ENCODE assay signal across 1 cellular context in the genomic region with DNA sequence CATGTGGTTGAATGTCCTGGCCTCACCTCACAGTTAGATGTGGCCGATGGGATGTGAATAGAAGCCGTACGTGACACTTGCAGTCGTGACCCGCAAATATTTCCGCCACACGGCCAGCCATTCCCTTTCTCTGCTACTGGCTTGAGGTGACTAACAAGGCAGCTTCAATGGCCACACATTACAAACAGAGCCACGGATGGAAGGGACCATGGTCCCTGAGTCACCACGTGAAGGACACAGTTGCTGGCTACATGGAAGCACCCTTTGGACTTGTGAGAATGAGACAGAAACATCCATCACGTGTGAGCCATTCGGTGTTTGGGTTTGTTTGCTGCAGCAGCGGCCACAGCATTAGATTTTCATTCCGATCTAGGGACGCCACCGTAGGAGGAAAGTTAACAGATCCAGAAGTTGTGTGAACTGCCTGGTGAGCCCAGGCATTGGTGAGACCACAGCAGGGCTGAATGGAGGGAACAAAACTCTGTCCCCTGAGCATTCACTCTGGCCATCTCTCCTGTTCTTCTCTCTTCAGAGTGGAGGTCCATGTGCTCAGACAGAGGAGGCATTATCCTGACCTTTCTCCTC.
TF ChIP-seq lines count a peak whose summit lies in the region.

No MANE protein-coding gene starts in this region.

TF ChIP-seq in HepG2, 621 proteins besides CTCF, POLR2A, EP300 and RAD21 (continued from another document and continues in another):
- TF ChIP-seq, protein P1, sequence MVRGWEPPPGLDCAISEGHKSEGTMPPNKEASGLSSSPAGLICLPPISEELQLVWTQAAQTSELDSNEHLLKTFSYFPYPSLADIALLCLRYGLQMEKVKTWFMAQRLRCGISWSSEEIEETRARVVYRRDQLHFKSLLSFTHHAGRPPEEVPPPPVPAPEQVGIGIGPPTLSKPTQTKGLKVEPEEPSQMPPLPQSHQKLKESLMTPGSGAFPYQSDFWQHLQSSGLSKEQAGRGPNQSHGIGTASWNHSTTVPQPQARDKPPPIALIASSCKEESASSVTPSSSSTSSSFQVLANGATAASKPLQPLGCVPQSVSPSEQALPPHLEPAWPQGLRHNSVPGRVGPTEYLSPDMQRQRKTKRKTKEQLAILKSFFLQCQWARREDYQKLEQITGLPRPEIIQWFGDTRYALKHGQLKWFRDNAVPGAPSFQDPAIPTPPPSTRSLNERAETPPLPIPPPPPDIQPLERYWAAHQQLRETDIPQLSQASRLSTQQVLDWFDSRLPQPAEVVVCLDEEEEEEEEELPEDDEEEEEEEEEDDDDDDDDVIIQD (CRISPR knock-in tag; IDR thresholded peaks at IDR 0.05; ENCODE audit: low read depth) = peak; percentile 84
- TF ChIP-seq ZNF652 (CRISPR knock-in tag; IDR thresholded peaks at IDR 0.05; ENCODE audit: borderline replicate concordance, low read depth) (no peak), ZNF775 (CRISPR knock-in tag; IDR thresholded peaks at IDR 0.05; ENCODE audit: borderline replicate concordance) (no peak), ZBTB3 (CRISPR knock-in tag; IDR thresholded peaks at IDR 0.05; ENCODE audit: borderline replicate concordance, low read depth) (no peak), ZNF30 (CRISPR knock-in tag; IDR thresholded peaks at IDR 0.05) (no peak), SIX4 (CRISPR knock-in tag; IDR thresholded peaks at IDR 0.05) (no peak), SRSF4 (IDR thresholded peaks at IDR 0.05; ENCODE audit: low read depth, low read length, poor library complexity, severe bottlenecking) (no peak), ZNF331 (CRISPR knock-in tag; IDR thresholded peaks at IDR 0.05) (no peak), ZBTB21 (CRISPR knock-in tag; IDR thresholded peaks at IDR 0.05) (no peak), SP140L (CRISPR knock-in tag; IDR thresholded peaks at IDR 0.05; ENCODE audit: borderline replicate concordance) (no peak), TIGD3 (CRISPR knock-in tag; IDR thresholded peaks at IDR 0.05; ENCODE audit: borderline replicate concordance) (no peak), ZNF207 (IDR thresholded peaks at IDR 0.05; ENCODE audit: borderline replicate concordance) (no peak), ZNF766 (CRISPR knock-in tag; IDR thresholded peaks at IDR 0.05; ENCODE audit: borderline replicate concordance) (no peak), ZNF788 (CRISPR knock-in tag; IDR thresholded peaks at IDR 0.05; ENCODE audit: borderline replicate concordance) (peak; percentile 64; the same call in 1 of the 2 replicates), ZNF878 (CRISPR knock-in tag; IDR thresholded peaks at IDR 0.05) (peak; percentile 81), KLF12 (CRISPR knock-in tag; IDR thresholded peaks at IDR 0.05; ENCODE audit: borderline replicate concordance) (no peak), THRA (CRISPR knock-in tag; IDR thresholded peaks at IDR 0.05; ENCODE audit: borderline replicate concordance) (no peak), TGIF2 (CRISPR knock-in tag; IDR thresholded peaks at IDR 0.05) (no peak), SMAD9 (CRISPR knock-in tag; IDR thresholded peaks at IDR 0.05) (no peak), GTF3A (CRISPR knock-in tag; conservative IDR thresholded peaks at IDR 0.05) (no peak), GABPB1 (CRISPR knock-in tag; IDR thresholded peaks at IDR 0.05) (peak; percentile 40), MEF2D (CRISPR knock-in tag; IDR thresholded peaks at IDR 0.05) (peak; percentile 83; the same call in 1 of the 2 replicates), ZNF770 (CRISPR knock-in tag; IDR thresholded peaks at IDR 0.05) (no peak), GMEB1 (CRISPR knock-in tag; IDR thresholded peaks at IDR 0.05; ENCODE audit: borderline replicate concordance) (no peak), TRIM24 (CRISPR knock-in tag; IDR thresholded peaks at IDR 0.05) (no peak), SP1 (IDR thresholded peaks at IDR 0.05) (no peak), SP1 (CRISPR knock-in tag; IDR thresholded peaks at IDR 0.05) (no peak), THYN1 (CRISPR knock-in tag; IDR thresholded peaks at IDR 0.05; ENCODE audit: borderline replicate concordance, low read depth) (no peak), TSC22D2 (CRISPR knock-in tag; IDR thresholded peaks at IDR 0.05; ENCODE audit: borderline replicate concordance) (no peak), SMARCC2 (IDR thresholded peaks at IDR 0.05) (no peak), ZNF709 (CRISPR knock-in tag; IDR thresholded peaks at IDR 0.05) (peak; percentile 92), ZKSCAN1 (IDR thresholded peaks at IDR 0.05; ENCODE audit: low read length) (no peak), ZNF501 (CRISPR knock-in tag; IDR thresholded peaks at IDR 0.05) (peak; percentile 94), SSRP1 (CRISPR knock-in tag; IDR thresholded peaks at IDR 0.05) (no peak), BORCS8-MEF2B (CRISPR knock-in tag; IDR thresholded peaks at IDR 0.05) (peak; percentile 76; the same call in 1 of the 2 replicates), DMAP1 (CRISPR knock-in tag; IDR thresholded peaks at IDR 0.05) (no peak), HOXD1 (CRISPR knock-in tag; IDR thresholded peaks at IDR 0.05) (no peak), ZNF20 (CRISPR knock-in tag; IDR thresholded peaks at IDR 0.05) (no peak), XRCC5 (optimal IDR thresholded peaks at IDR 0.05; ENCODE audit: low read length) (no peak), GPN1 (CRISPR knock-in tag; IDR thresholded peaks at IDR 0.05; ENCODE audit: borderline replicate concordance) (no peak), FOXK1 (CRISPR knock-in tag; IDR thresholded peaks at IDR 0.05; ENCODE audit: borderline replicate concordance, low read depth) (peak; percentile 69; the same call in 1 of the 2 replicates), ZNF883 (CRISPR knock-in tag; IDR thresholded peaks at IDR 0.05; ENCODE audit: not compliant biosample characterization) (no peak), PITX1 (CRISPR knock-in tag; IDR thresholded peaks at IDR 0.05) (peak; percentile 71; the same call in 1 of the 2 replicates), ZNF816 (CRISPR knock-in tag; IDR thresholded peaks at IDR 0.05; ENCODE audit: borderline replicate concordance) (no peak), CHCHD3 (CRISPR knock-in tag; IDR thresholded peaks at IDR 0.05) (no peak), TP53 (CRISPR knock-in tag; conservative IDR thresholded peaks at IDR 0.05) (no peak), HNRNPK (IDR thresholded peaks at IDR 0.05; ENCODE audit: low read depth, low read length, poor library complexity, severe bottlenecking) (no peak), ZBTB37 (CRISPR knock-in tag; IDR thresholded peaks at IDR 0.05) (no peak), ZNF660 (CRISPR knock-in tag; IDR thresholded peaks at IDR 0.05; ENCODE audit: borderline replicate concordance, low read depth) (no peak), ZNF891 (CRISPR knock-in tag; IDR thresholded peaks at IDR 0.05) (no peak), TCF12 (IDR thresholded peaks at IDR 0.05) (no peak), TCF12 (CRISPR knock-in tag; IDR thresholded peaks at IDR 0.05) (no peak)
- TF ChIP-seq, protein P2, sequence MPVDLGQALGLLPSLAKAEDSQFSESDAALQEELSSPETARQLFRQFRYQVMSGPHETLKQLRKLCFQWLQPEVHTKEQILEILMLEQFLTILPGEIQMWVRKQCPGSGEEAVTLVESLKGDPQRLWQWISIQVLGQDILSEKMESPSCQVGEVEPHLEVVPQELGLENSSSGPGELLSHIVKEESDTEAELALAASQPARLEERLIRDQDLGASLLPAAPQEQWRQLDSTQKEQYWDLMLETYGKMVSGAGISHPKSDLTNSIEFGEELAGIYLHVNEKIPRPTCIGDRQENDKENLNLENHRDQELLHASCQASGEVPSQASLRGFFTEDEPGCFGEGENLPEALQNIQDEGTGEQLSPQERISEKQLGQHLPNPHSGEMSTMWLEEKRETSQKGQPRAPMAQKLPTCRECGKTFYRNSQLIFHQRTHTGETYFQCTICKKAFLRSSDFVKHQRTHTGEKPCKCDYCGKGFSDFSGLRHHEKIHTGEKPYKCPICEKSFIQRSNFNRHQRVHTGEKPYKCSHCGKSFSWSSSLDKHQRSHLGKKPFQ (CRISPR knock-in tag; IDR thresholded peaks at IDR 0.05; ENCODE audit: insufficient replicate concordance) = peak; percentile 90
- TF ChIP-seq, protein P3, sequence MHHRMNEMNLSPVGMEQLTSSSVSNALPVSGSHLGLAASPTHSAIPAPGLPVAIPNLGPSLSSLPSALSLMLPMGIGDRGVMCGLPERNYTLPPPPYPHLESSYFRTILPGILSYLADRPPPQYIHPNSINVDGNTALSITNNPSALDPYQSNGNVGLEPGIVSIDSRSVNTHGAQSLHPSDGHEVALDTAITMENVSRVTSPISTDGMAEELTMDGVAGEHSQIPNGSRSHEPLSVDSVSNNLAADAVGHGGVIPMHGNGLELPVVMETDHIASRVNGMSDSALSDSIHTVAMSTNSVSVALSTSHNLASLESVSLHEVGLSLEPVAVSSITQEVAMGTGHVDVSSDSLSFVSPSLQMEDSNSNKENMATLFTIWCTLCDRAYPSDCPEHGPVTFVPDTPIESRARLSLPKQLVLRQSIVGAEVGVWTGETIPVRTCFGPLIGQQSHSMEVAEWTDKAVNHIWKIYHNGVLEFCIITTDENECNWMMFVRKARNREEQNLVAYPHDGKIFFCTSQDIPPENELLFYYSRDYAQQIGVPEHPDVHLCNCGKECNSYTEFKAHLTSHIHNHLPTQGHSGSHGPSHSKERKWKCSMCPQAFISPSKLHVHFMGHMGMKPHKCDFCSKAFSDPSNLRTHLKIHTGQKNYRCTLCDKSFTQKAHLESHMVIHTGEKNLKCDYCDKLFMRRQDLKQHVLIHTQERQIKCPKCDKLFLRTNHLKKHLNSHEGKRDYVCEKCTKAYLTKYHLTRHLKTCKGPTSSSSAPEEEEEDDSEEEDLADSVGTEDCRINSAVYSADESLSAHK (CRISPR knock-in tag; IDR thresholded peaks at IDR 0.05; ENCODE audit: borderline replicate concordance) = no peak
- TF ChIP-seq, protein P4, sequence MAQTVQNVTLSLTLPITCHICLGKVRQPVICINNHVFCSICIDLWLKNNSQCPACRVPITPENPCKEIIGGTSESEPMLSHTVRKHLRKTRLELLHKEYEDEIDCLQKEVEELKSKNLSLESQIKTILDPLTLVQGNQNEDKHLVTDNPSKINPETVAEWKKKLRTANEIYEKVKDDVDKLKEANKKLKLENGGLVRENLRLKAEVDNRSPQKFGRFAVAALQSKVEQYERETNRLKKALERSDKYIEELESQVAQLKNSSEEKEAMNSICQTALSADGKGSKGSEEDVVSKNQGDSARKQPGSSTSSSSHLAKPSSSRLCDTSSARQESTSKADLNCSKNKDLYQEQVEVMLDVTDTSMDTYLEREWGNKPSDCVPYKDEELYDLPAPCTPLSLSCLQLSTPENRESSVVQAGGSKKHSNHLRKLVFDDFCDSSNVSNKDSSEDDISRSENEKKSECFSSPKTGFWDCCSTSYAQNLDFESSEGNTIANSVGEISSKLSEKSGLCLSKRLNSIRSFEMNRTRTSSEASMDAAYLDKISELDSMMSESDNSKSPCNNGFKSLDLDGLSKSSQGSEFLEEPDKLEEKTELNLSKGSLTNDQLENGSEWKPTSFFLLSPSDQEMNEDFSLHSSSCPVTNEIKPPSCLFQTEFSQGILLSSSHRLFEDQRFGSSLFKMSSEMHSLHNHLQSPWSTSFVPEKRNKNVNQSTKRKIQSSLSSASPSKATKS (CRISPR knock-in tag; IDR thresholded peaks at IDR 0.05) = no peak
